Comparison of ENCODE assay signal across 9 cellular contexts in genomic region chr19:1489463-1489971, GRCh38. TPM values are rescaled to one million over a fixed set of nuclear protein-coding genes. Genes with fewer than 3 reads are reported as not detected.
DNase-seq lines count a peak whose midpoint lies in the region; ATAC-seq, FAIRE-seq and TF ChIP-seq lines count a peak whose summit lies in the region.
"Had no signal": no experiment of that assay in that cellular context is flagged by ENCODE, and none has a peak within 500 bp of the region (broad histone marks: within the 10 kb centered on the region; RNA-seq: fewer than 3 reads in every experiment).

No MANE protein-coding gene starts in this region.

- H3K4me3 ChIP-seq in CD4-positive, alpha-beta memory T cell (ENCODE audit: low read length in 2 of 2): peak overlapping the region; percentile 34 to 58
- H3K4me3 ChIP-seq in PC-9 (peak overlapping the region; percentile 66), esophagus muscularis mucosa (peak overlapping the region; percentile 54 to 75 (median 60))

- no peak for FAIRE-seq in GM12892 (lab: Jason Lieb, UNC)

- peaks cover 15% of the 10 kb centered on the region for H3K4me1 ChIP-seq in CD4-positive, alpha-beta memory T cell (ENCODE audit: insufficient read depth, low read length)
- H3K4me1 ChIP-seq in PC-9 (replicated peaks; ENCODE audit: insufficient read depth) (peaks cover 13% of the 10 kb centered on the region), esophagus muscularis mucosa (peaks cover 17 to 21% (median 19%) of the 10 kb centered on the region in 4 donors)

- peak overlapping the region; percentile 39 to 90 (median 56) for H3K4me3 Mint-ChIP-seq in CD4-positive, alpha-beta memory T cell
- peak overlapping the region; percentile 60 for H3K4me3 Mint-ChIP-seq in osteocyte (ENCODE audit: unreplicated experiment)

- H3K36me3 Mint-ChIP-seq in CD4-positive, alpha-beta memory T cell: peaks cover 0 to 3% of the 10 kb centered on the region in 2 donors
- H3K36me3 Mint-ChIP-seq in osteocyte (ENCODE audit: unreplicated experiment): no peaks in the 10 kb centered on the region

- no peak overlapping the region for H2AFZ ChIP-seq in PC-9

- DNase-seq in CD4-positive, alpha-beta memory T cell: peak in 1 of 5 donors; percentile 29
- DNase-seq in PC-9 (no peak), esophagus muscularis mucosa (ENCODE audit: extremely low spot score) (no peak), osteocyte (ENCODE audit: extremely low spot score, unreplicated experiment) (no peak), NCI-H187 (lab: John Stamatoyannopoulos, UW) (no peak), ureter (ENCODE audit: low spot score) (no peak), GM12892 (ENCODE audit: insufficient read length) (no peak)

- no peak for TF ChIP-seq EP300 in esophagus muscularis mucosa (IDR thresholded peaks at IDR 0.05)

- peaks cover 0 to 1% (median 0%) of the 10 kb centered on the region in 8 donors for H3K9me3 Mint-ChIP-seq in CD4-positive, alpha-beta memory T cell
- H3K9me3 Mint-ChIP-seq in osteocyte (ENCODE audit: unreplicated experiment): no peaks in the 10 kb centered on the region

- H3K9me2 ChIP-seq in PC-9 (ENCODE audit: insufficient read depth): no peaks in the 10 kb centered on the region

- H3K79me2 ChIP-seq in PC-9 (ENCODE audit: low read depth): peaks cover 11% of the 10 kb centered on the region

- H3K27me3 ChIP-seq in CD4-positive, alpha-beta memory T cell (ENCODE audit: insufficient read depth, low read length): no peaks in the 10 kb centered on the region
- H3K27me3 ChIP-seq in PC-9 (ENCODE audit: insufficient read depth, low read depth): no peaks in the 10 kb centered on the region
- peaks cover 0 to 18% (median 0%) of the 10 kb centered on the region in 4 donors for H3K27me3 ChIP-seq in esophagus muscularis mucosa

- no peak for ATAC-seq in GM19467 (IDR thresholded peaks at IDR 0.05; ENCODE audit: unreplicated experiment)

- TSS peak; percentile 56 for BruUV-seq in PC-9 (replicated peaks; lab: Mats Ljungman, UMichigan)

- H3K27ac Mint-ChIP-seq in CD4-positive, alpha-beta memory T cell: peak overlapping the region in 4 of 7 donors; percentile 30 to 77 (median 43)
- H3K27ac Mint-ChIP-seq in osteocyte (ENCODE audit: unreplicated experiment): no peak overlapping the region

- H4K20me1 ChIP-seq in PC-9 (ENCODE audit: insufficient read depth): no peaks in the 10 kb centered on the region

- CTCF ChIA-PET in CD4-positive, alpha-beta memory T cell (lab: Charles Lee; ENCODE audit: partially characterized antibody): interaction anchor here (1.3 kb wide), 1 partner anchor 14 kb away, joined by 4 read pairs; no protein-coding TSS in a partner anchor
- CTCF ChIA-PET in PC-9 (lab: Charles Lee): no interaction called here

- POLR2A ChIA-PET in CD4-positive, alpha-beta memory T cell (lab: Charles Lee; ENCODE audit: partially characterized antibody): interaction anchor here (0.8 to 2.5 kb wide), 6 partner anchors 10 to 220 kb away, joined by 3 to 13 read pairs (median 4); partner anchors contain the start of genes C19orf25 and CIRBP
- POLR2A ChIA-PET in PC-9 (lab: Charles Lee; ENCODE audit: unreplicated experiment): no interaction called here

- intact Hi-C loops in CD4-positive, alpha-beta memory T cell (cut with micrococcal nuclease): no loop called here
- intact Hi-C loops in PC-9 (cut with micrococcal nuclease; ENCODE audit: unreplicated experiment) (no loop called here), esophagus muscularis mucosa (cut with DNase I) (no loop called here)

- H3F3A ChIP-seq in PC-9 (ENCODE audit: insufficient read depth, low read depth): peaks cover 7% of the 10 kb centered on the region; the same call in 1 of the 2 replicates

- peak overlapping the region; percentile 51 for H3K27ac ChIP-seq in CD4-positive, alpha-beta memory T cell (ENCODE audit: low read depth, low read length)
- no peak overlapping the region for H3K27ac ChIP-seq in PC-9
- peak overlapping the region; percentile 76 to 85 (median 82) for H3K27ac ChIP-seq in esophagus muscularis mucosa (replicated peaks in 1 of 4)

- TF ChIP-seq POLR2A in esophagus muscularis mucosa (IDR thresholded peaks at IDR 0.05; ENCODE audit: low read depth) (no peak), GM12892 (IDR thresholded peaks at IDR 0.05; ENCODE audit: low read depth, low read length) (no peak)

- no peaks in the 10 kb centered on the region for H3K9me3 ChIP-seq in CD4-positive, alpha-beta memory T cell (ENCODE audit: control insufficient read depth in 1 of 2, low read length in 2 of 2)
- H3K9me3 ChIP-seq in PC-9 (ENCODE audit: insufficient read depth, low read depth) (no peaks in the 10 kb centered on the region), esophagus muscularis mucosa (no peaks in the 10 kb centered on the region)

- 44% methylated on average over 19 of the region's 22 CpGs for WGBS in esophagus muscularis mucosa

- TF ChIP-seq CTCF in PC-9 (conservative IDR thresholded peaks at IDR 0.05): no peak
- no peak for TF ChIP-seq CTCF in esophagus muscularis mucosa (IDR thresholded peaks at IDR 0.05)
- TF ChIP-seq CTCF in osteocyte (IDR thresholded peaks at IDR 0.05): no peak

- H3K4me1 Mint-ChIP-seq in CD4-positive, alpha-beta memory T cell: peaks cover 3 to 18% (median 10%) of the 10 kb centered on the region in 4 donors
- peaks cover 10% of the 10 kb centered on the region for H3K4me1 Mint-ChIP-seq in osteocyte (ENCODE audit: unreplicated experiment)

- peaks cover 0 to 3% of the 10 kb centered on the region in 2 donors for H3K27me3 Mint-ChIP-seq in CD4-positive, alpha-beta memory T cell
- peaks cover 9% of the 10 kb centered on the region for H3K27me3 Mint-ChIP-seq in osteocyte (ENCODE audit: unreplicated experiment)

- no peaks in the 10 kb centered on the region for H3K36me3 ChIP-seq in CD4-positive, alpha-beta memory T cell (ENCODE audit: insufficient read depth, low read length)
- H3K36me3 ChIP-seq in PC-9 (ENCODE audit: low read depth) (no peaks in the 10 kb centered on the region), esophagus muscularis mucosa (no peaks in the 10 kb centered on the region)

- H3K4me2 ChIP-seq in PC-9: peak overlapping the region; percentile 78

RNA-seq across cellular contexts. Expression of gene PCSK4, which starts 0.6 kb away (rescaled TPM):
- total RNA-seq in CD4-positive, alpha-beta memory T cell: 1 to 10 TPM; 3.1 to 3.7 TPM
- not detected for polyA plus RNA-seq in CD4-positive, alpha-beta memory T cell
- total RNA-seq in PC-9 (2021) (18.6 and 27.3 TPM in 2 replicates), esophagus muscularis mucosa (1 to 10 TPM; 1.9 to 5.4 (median 3.3) TPM), osteocyte (3.2 and 5.7 TPM in 2 replicates), ureter (4.5 TPM)
- polyA plus RNA-seq in GM12892 (2012; ENCODE audit: missing spikeins): 1.00 TPM

RNA-seq across cellular contexts. Expression of gene REEP6, which starts 1.5 kb away (rescaled TPM):
- total RNA-seq in CD4-positive, alpha-beta memory T cell: 1 to 10 TPM; 2.9 to 3.3 TPM
- 1 to 10 TPM in 1 of 2 donors, under 1 TPM in 1; 1.00 to 2.8 TPM for polyA plus RNA-seq in CD4-positive, alpha-beta memory T cell
- total RNA-seq in PC-9 (2021): 34.3 and 39.5 TPM in 2 replicates
- 1 to 10 TPM in 1 of 4 donors, under 1 TPM in 2, not detected in 1; 0.23 to 2.3 (median 0.99) TPM for total RNA-seq in esophagus muscularis mucosa
- 4.1 and 4.4 TPM in 2 replicates for total RNA-seq in osteocyte
- total RNA-seq in ureter: 50.0 TPM
- polyA plus RNA-seq in GM12892 (2012; ENCODE audit: missing spikeins): 0.45 TPM

RNA-seq across cellular contexts. Expression of gene C19orf25, which starts 10.5 kb away (rescaled TPM):
- 10 to 100 TPM; 68.8 to 79.8 TPM for total RNA-seq in CD4-positive, alpha-beta memory T cell
- polyA plus RNA-seq in CD4-positive, alpha-beta memory T cell: 10 to 100 TPM; 41.5 to 48.9 TPM
- 28.0 and 31.2 TPM in 2 replicates for total RNA-seq in PC-9 (2021)
- 10 to 100 TPM; 21.6 to 43.6 (median 29.8) TPM for total RNA-seq in esophagus muscularis mucosa
- 38.0 and 38.9 TPM in 2 replicates for total RNA-seq in osteocyte
- 23.9 TPM for total RNA-seq in ureter
- 11.2 TPM for polyA plus RNA-seq in GM12892 (2012; ENCODE audit: missing spikeins)

RNA-seq across cellular contexts. Expression of gene ADAMTSL5, which starts 23.3 kb away (rescaled TPM):
- total RNA-seq in CD4-positive, alpha-beta memory T cell: 1 to 10 TPM; 2.4 to 3.6 TPM
- 1 to 10 TPM; 1.5 to 2.3 TPM for polyA plus RNA-seq in CD4-positive, alpha-beta memory T cell
- total RNA-seq in PC-9 (2021) (13.6 and 14.6 TPM in 2 replicates), esophagus muscularis mucosa (1 to 10 TPM; 3.9 to 5.9 (median 4.7) TPM), osteocyte (4.4 and 6.4 TPM in 2 replicates), ureter (12.5 TPM)
- polyA plus RNA-seq in GM12892 (2012; ENCODE audit: missing spikeins): 0.23 TPM

RNA-seq across cellular contexts. Expression of gene PLK5, which starts 34.4 kb away (rescaled TPM):
- not detected for total RNA-seq in CD4-positive, alpha-beta memory T cell
- not detected for polyA plus RNA-seq in CD4-positive, alpha-beta memory T cell
- total RNA-seq in PC-9 (2021): not detected in 2 replicates
- total RNA-seq in esophagus muscularis mucosa: under 1 TPM in 1 of 4 donors, not detected in 3; 0.17 TPM
- 0.54 TPM in 1 of 2 replicates, not detected in the other for total RNA-seq in osteocyte
- total RNA-seq in ureter: not detected
- not detected for polyA plus RNA-seq in GM12892 (2012; ENCODE audit: missing spikeins)
- total RNA-seq: SK-MEL-5 had no signal
